ENCODE assay signal across 14 cellular contexts in the genomic region with DNA sequence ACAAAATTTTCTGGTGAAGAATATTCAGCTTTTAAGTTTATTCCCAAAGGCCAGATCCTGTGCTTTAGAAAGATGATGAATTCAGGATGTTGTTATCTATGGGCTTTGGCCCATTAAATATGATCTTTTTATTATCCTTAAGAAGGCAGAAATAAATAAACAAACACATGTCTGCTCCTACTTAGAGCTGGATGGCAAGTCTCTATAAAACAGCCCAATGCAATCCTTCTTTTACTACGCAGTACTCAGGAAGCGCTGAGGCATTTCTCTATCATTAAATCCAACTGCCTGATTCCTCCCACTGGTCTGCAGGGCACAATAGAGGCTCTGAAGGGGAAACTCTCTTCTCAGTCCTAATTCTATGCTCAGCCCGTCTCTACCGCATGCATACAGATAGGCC.
A peak's percentile ranks its signal among the peaks of the same experiment; 100 is the strongest.
DNase-seq lines count a peak whose midpoint lies in the region; ATAC-seq and TF ChIP-seq lines count a peak whose summit lies in the region.
"Had no signal": no experiment of that assay in that cellular context is flagged by ENCODE, and none has a peak within 500 bp of the region (broad histone marks: within the 10 kb centered on the region; RNA-seq: fewer than 3 reads in every experiment).

No MANE protein-coding gene starts in this region.

- H3K27ac ChIP-seq in hepatocyte = peak overlapping the region; percentile 51
- H3K27ac ChIP-seq: C4-2B, HL-60, KMS-11 had no signal

- POLR2A ChIA-PET in activated CD8-positive, alpha-beta T cell treated with anti-CD3 and anti-CD28 coated beads, Interleukin-2, amount 10 ng/mL, durations not matched to agents 7 days and 5 days (lab: Charles Lee) = no interaction called here

- TF ChIP-seq CTCF in hepatocyte (IDR thresholded peaks at IDR 0.05; ENCODE audit: poor library complexity) = no peak
- no peak for TF ChIP-seq CTCF in neural crest cell (conservative IDR thresholded peaks at IDR 0.05)

- H2AFZ ChIP-seq in hepatocyte = no peak overlapping the region

- CTCF ChIA-PET in activated CD8-positive, alpha-beta T cell treated with anti-CD3 and anti-CD28 coated beads, Interleukin-2, amount 10 ng/mL, durations not matched to agents 7 days and 5 days (lab: Charles Lee) = no interaction called here

- H3K27me3 Mint-ChIP-seq in neural crest cell (ENCODE audit: low read depth) = peaks cover 2% of the 10 kb centered on the region
- no peaks in the 10 kb centered on the region for H3K27me3 Mint-ChIP-seq in activated CD8-positive, alpha-beta T cell treated with anti-CD3 and anti-CD28 coated beads, Interleukin-2, amount 10 ng/mL, durations not matched to agents 7 days and 5 days (ENCODE audit: low read depth)

- WGBS in hepatocyte (ENCODE audit: low lambda C conversion rate, missing lambda C conversion rate) = 63% methylated on average over 4 of the region's 4 CpGs

- H3K9me3 ChIP-seq in hepatocyte (ENCODE audit: low read depth) = no peaks in the 10 kb centered on the region
- H3K9me3 ChIP-seq: BE2C had no signal

- no peaks in the 10 kb centered on the region for H3K79me2 ChIP-seq in hepatocyte

- peak overlapping the region; percentile 73 for H3K27ac Mint-ChIP-seq in neural crest cell (ENCODE audit: unreplicated experiment)
- H3K27ac Mint-ChIP-seq in activated CD8-positive, alpha-beta T cell treated with anti-CD3 and anti-CD28 coated beads, Interleukin-2, amount 10 ng/mL, durations not matched to agents 7 days and 5 days = no peak overlapping the region
- H3K27ac Mint-ChIP-seq: CD4-positive, alpha-beta T cell had no signal

- H3K4me1 Mint-ChIP-seq in neural crest cell = no peaks in the 10 kb centered on the region
- no peaks in the 10 kb centered on the region for H3K4me1 Mint-ChIP-seq in activated CD8-positive, alpha-beta T cell treated with anti-CD3 and anti-CD28 coated beads, Interleukin-2, amount 10 ng/mL, durations not matched to agents 7 days and 5 days (ENCODE audit: low read depth)

- no peaks in the 10 kb centered on the region for H3K36me3 ChIP-seq in hepatocyte (replicated peaks; ENCODE audit: insufficient read depth, low read depth)
- H3K36me3 ChIP-seq: BE2C had no signal

- H3K9me2 ChIP-seq in hepatocyte (replicated peaks; ENCODE audit: insufficient read depth) = no peaks in the 10 kb centered on the region

- ATAC-seq in activated CD8-positive, alpha-beta T cell treated with anti-CD3 and anti-CD28 coated beads, Interleukin-2, amount 10 ng/mL, durations not matched to agents 7 days and 5 days = no peak
- no peak for ATAC-seq in HG03045 (IDR thresholded peaks at IDR 0.05; ENCODE audit: unreplicated experiment)

- H3K36me3 Mint-ChIP-seq in neural crest cell (ENCODE audit: low read depth) = no peaks in the 10 kb centered on the region
- no peaks in the 10 kb centered on the region for H3K36me3 Mint-ChIP-seq in activated CD8-positive, alpha-beta T cell treated with anti-CD3 and anti-CD28 coated beads, Interleukin-2, amount 10 ng/mL, durations not matched to agents 7 days and 5 days (ENCODE audit: low read depth)

- H3K9me3 Mint-ChIP-seq in neural crest cell = no peaks in the 10 kb centered on the region
- H3K9me3 Mint-ChIP-seq in activated CD8-positive, alpha-beta T cell treated with anti-CD3 and anti-CD28 coated beads, Interleukin-2, amount 10 ng/mL, durations not matched to agents 7 days and 5 days (ENCODE audit: insufficient read depth) = no peaks in the 10 kb centered on the region
- H3K9me3 Mint-ChIP-seq: CD4-positive, alpha-beta T cell; H9 had no signal

- no peak overlapping the region for H3K4me3 ChIP-seq in hepatocyte

- no peak overlapping the region for H3K4me3 Mint-ChIP-seq in neural crest cell
- no peak overlapping the region for H3K4me3 Mint-ChIP-seq in activated CD8-positive, alpha-beta T cell treated with anti-CD3 and anti-CD28 coated beads, Interleukin-2, amount 10 ng/mL, durations not matched to agents 7 days and 5 days
- H3K4me3 Mint-ChIP-seq: CD4-positive, alpha-beta T cell; H9 had no signal

- peaks cover 20% of the 10 kb centered on the region for H3K4me1 ChIP-seq in hepatocyte (ENCODE audit: insufficient read depth)
- H3K4me1 ChIP-seq: BE2C had no signal

- H3K4me2 ChIP-seq in hepatocyte = no peak overlapping the region
- H3K4me2 ChIP-seq: KMS-11 had no signal

- H3K27me3 ChIP-seq in hepatocyte = no peaks in the 10 kb centered on the region
- H3K27me3 ChIP-seq: BE2C had no signal

- DNase-seq in EH (ENCODE audit: low read depth) = peak; percentile 53
- DNase-seq in hepatocyte (ENCODE audit: low spot score) = no peak
- no peak for DNase-seq in neural crest cell (ENCODE audit: low read depth, low spot score)
- no peak for DNase-seq in activated CD8-positive, alpha-beta T cell treated with anti-CD3 and anti-CD28 coated beads, Interleukin-2, amount 10 ng/mL, durations not matched to agents 7 days and 5 days
- DNase-seq in stimulated activated naive CD4-positive, alpha-beta T cell (lab: John Stamatoyannopoulos, UW) = no peak
- DNase-seq: ACHN; BE2C; CD4-positive, alpha-beta T cell; GDM1; H9 had no signal

- no peaks in the 10 kb centered on the region for H4K20me1 ChIP-seq in hepatocyte (ENCODE audit: insufficient read depth, poor library complexity, severe bottlenecking)
